8 cellular contexts compared by ENCODE assay signal in genomic region chr11:94740083-94740974, GRCh38.
A peak's percentile ranks its signal among the peaks of the same experiment; 100 is the strongest.
DNase-seq lines count a peak whose midpoint lies in the region; ATAC-seq lines count a peak whose summit lies in the region.

No MANE protein-coding gene starts in this region.

- no peak for ATAC-seq in HG02610 (IDR thresholded peaks at IDR 0.05; ENCODE audit: unreplicated experiment)

- peak overlapping the region; percentile 64 for H3K27ac ChIP-seq in angular gyrus (ENCODE audit: low read depth, low read length)

- DNase-seq in NCI-H2081 (lab: John Stamatoyannopoulos, UW) (peak; percentile 37 to 57), NCI-H2081 treated with DMSO at 0.1 percent for 48 hours (lab: John Stamatoyannopoulos, UW) (no peak), NCI-H1092 treated with DMSO at 0.1 percent for 48 hours (lab: John Stamatoyannopoulos, UW) (peak; percentile 80), hypothalamus (lab: John Stamatoyannopoulos, UW) (peak in 32 of 51 donors; percentile 15 to 70 (median 44)), retina (peak; percentile 83)
- no peak for DNase-seq in NK-92 treated with Interleukin-12 subunit alpha and Interleukin-12 subunit beta, amount 100 ng/mL, for 24 hours (lab: John Stamatoyannopoulos, UW)

Comparison
In these comparisons a context has a peak if more than half of its experiments do, and no peak if none do; other contexts are left out.
1. DNase-seq: peak in NCI-H2081 (2 of 2), NCI-H1092 treated with DMSO at 0.1 percent for 48 hours (single experiment), hypothalamus (32 of 51) and retina (single experiment); none in NCI-H2081 treated with DMSO at 0.1 percent for 48 hours (single experiment) and NK-92 treated with Interleukin-12 subunit alpha and Interleukin-12 subunit beta, amount 100 ng/mL, for 24 hours (single experiment).